In the genomic region with DNA sequence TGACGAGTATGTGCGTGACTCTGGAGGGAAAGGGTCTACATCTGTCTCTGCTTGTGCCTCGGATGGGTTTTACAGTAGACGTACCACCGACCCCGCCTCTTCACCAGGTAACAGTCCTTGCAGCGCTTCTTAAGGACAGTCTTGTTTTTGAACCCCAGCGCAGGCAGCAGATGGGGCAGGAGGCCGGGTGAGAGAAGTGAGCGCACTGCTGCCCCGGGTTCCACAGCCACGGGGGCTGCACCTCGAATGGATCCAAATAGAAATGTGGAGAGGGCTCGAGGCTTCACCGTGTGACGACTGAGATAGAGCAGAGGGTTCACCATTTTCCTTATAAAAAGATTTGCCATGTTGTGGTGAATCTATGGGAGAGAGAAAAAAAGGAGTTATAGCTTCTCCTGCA, we compare ENCODE assay signal across 8 cellular contexts. TPM values are rescaled to one million over a fixed set of nuclear protein-coding genes. Genes with fewer than 3 reads are reported as not detected.
A peak's percentile ranks its signal among the peaks of the same experiment; 100 is the strongest.
DNase-seq lines count a peak whose midpoint lies in the region; ATAC-seq and TF ChIP-seq lines count a peak whose summit lies in the region.
"Not testable (repeated sequence)": the region's sequence is repeated elsewhere in the genome, so short reads cannot be mapped to it uniquely, and the experiment has no call there.

No MANE protein-coding gene starts in this region.

- H3K36me3 Mint-ChIP-seq in T-cell (peaks cover 36% of the 10 kb centered on the region), immature natural killer cell (peaks cover 0 to 15% (median 1%) of the 10 kb centered on the region in 3 donors), neural crest cell (ENCODE audit: low read depth) (peaks cover 13% of the 10 kb centered on the region)
- peaks cover 22% of the 10 kb centered on the region for H3K36me3 Mint-ChIP-seq in activated naive CD8-positive, alpha-beta T cell treated with anti-CD3 and anti-CD28 coated beads, Interleukin-2, amount 10 ng/mL, durations not matched to agents 7 days and 5 days
- not testable (repeated sequence) for H3K36me3 Mint-ChIP-seq in endothelial cell (ENCODE audit: low read depth, unreplicated experiment)

- not testable (repeated sequence) for H3K27me3 Mint-ChIP-seq in T-cell; activated naive CD8-positive, alpha-beta T cell treated with anti-CD3 and anti-CD28 coated beads, Interleukin-2, amount 10 ng/mL, durations not matched to agents 7 days and 5 days; endothelial cell (ENCODE audit: unreplicated experiment); neural crest cell (ENCODE audit: low read depth)
- peaks cover 3 to 15% (median 8%) of the 10 kb centered on the region in 3 donors for H3K27me3 Mint-ChIP-seq in immature natural killer cell (ENCODE audit: low read depth in 3 of 3)

- H3K27ac Mint-ChIP-seq in T-cell (peak overlapping the region; percentile 42 to 73), endothelial cell (ENCODE audit: unreplicated experiment) (peak overlapping the region; percentile 1), immature natural killer cell (peak overlapping the region; percentile 44 to 97 (median 66))
- H3K27ac Mint-ChIP-seq in activated naive CD8-positive, alpha-beta T cell treated with anti-CD3 and anti-CD28 coated beads, Interleukin-2, amount 10 ng/mL, durations not matched to agents 7 days and 5 days = peak overlapping the region; percentile 76
- not testable (repeated sequence) for H3K27ac Mint-ChIP-seq in neural crest cell (ENCODE audit: unreplicated experiment)

- H3K9ac ChIP-seq in HUES48 (ENCODE audit: low read depth, low read length) = peak overlapping the region; percentile 68; the same call in 1 of the 2 replicates

- DNase-seq in BJ (ENCODE audit: low read depth); T-cell; activated naive CD8-positive, alpha-beta T cell treated with anti-CD3 and anti-CD28 coated beads, Interleukin-2, amount 10 ng/mL, durations not matched to agents 7 days and 5 days; endothelial cell (ENCODE audit: low spot score); immature natural killer cell; neural crest cell (ENCODE audit: low read depth, low spot score); stomach: not testable (repeated sequence)

- not testable (repeated sequence) for H3K4me1 ChIP-seq in HUES48 (ENCODE audit: control insufficient read depth, insufficient read depth, low read length)
- peaks cover 18 to 59% (median 46%) of the 10 kb centered on the region in 4 donors for H3K4me1 ChIP-seq in stomach

- TF ChIP-seq CTCF in BJ (IDR thresholded peaks at IDR 0.05; ENCODE audit: insufficient read depth, low read depth, low read length); endothelial cell (IDR thresholded peaks at IDR 0.05; ENCODE audit: unreplicated experiment); neural crest cell (conservative IDR thresholded peaks at IDR 0.05); stomach (IDR thresholded peaks at IDR 0.05): not testable (repeated sequence)

- H3K27ac ChIP-seq in HUES48 (ENCODE audit: low read depth, low read length) = not testable (repeated sequence)
- peak overlapping the region in 3 of 5 donors; percentile 84 to 93 (median 88) for H3K27ac ChIP-seq in stomach

- not testable (repeated sequence) for H3K9me3 ChIP-seq in HUES48 (ENCODE audit: control insufficient read depth, insufficient read depth, low read length); stomach

- H3K4me3 ChIP-seq in BJ (ENCODE audit: low read depth, low read length) (peak overlapping the region; percentile 90), HUES48 (ENCODE audit: low read depth, low read length) (peak overlapping the region; percentile 100), stomach (peak overlapping the region; percentile 72 to 99 (median 88))

- CTCF ChIA-PET in BJ (lab: Yijun Ruan, JAX) = interaction anchor here (0.7 to 1.4 kb wide), 3 partner anchors 30 to 35 kb away, joined by 3 to 5 read pairs (median 3); no protein-coding TSS in a partner anchor
- CTCF ChIA-PET in T-cell (lab: Charles Lee) = not testable (repeated sequence)

- H3K4me1 Mint-ChIP-seq in T-cell (peaks cover 50 to 66% (median 61%) of the 10 kb centered on the region in 3 donors), endothelial cell (ENCODE audit: unreplicated experiment) (peaks cover 12% of the 10 kb centered on the region), immature natural killer cell (peaks cover 45 to 56% of the 10 kb centered on the region in 2 donors), neural crest cell (peaks cover 41% of the 10 kb centered on the region)
- peaks cover 41% of the 10 kb centered on the region for H3K4me1 Mint-ChIP-seq in activated naive CD8-positive, alpha-beta T cell treated with anti-CD3 and anti-CD28 coated beads, Interleukin-2, amount 10 ng/mL, durations not matched to agents 7 days and 5 days

- not testable (repeated sequence) for H3K9me3 Mint-ChIP-seq in T-cell; activated naive CD8-positive, alpha-beta T cell treated with anti-CD3 and anti-CD28 coated beads, Interleukin-2, amount 10 ng/mL, durations not matched to agents 7 days and 5 days; endothelial cell (ENCODE audit: unreplicated experiment); immature natural killer cell; neural crest cell

- peak overlapping the region; percentile 98 to 99 (median 98) for H3K4me3 Mint-ChIP-seq in T-cell
- peak overlapping the region; percentile 89 for H3K4me3 Mint-ChIP-seq in activated naive CD8-positive, alpha-beta T cell treated with anti-CD3 and anti-CD28 coated beads, Interleukin-2, amount 10 ng/mL, durations not matched to agents 7 days and 5 days
- H3K4me3 Mint-ChIP-seq in endothelial cell (ENCODE audit: unreplicated experiment) = peak overlapping the region; percentile 86
- peak overlapping the region; percentile 74 to 100 (median 92) for H3K4me3 Mint-ChIP-seq in immature natural killer cell
- H3K4me3 Mint-ChIP-seq in neural crest cell = peak overlapping the region; percentile 100

- not testable (repeated sequence) for TF ChIP-seq EP300 in stomach (IDR thresholded peaks at IDR 0.05)

- ATAC-seq in T-cell (replicated peaks in 1 of 4); activated naive CD8-positive, alpha-beta T cell treated with anti-CD3 and anti-CD28 coated beads, Interleukin-2, amount 10 ng/mL, durations not matched to agents 7 days and 5 days (ENCODE audit: low read depth): not testable (repeated sequence)

- H3K36me3 ChIP-seq in BJ (ENCODE audit: control insufficient read depth, insufficient read depth, low read length) (peaks cover 18% of the 10 kb centered on the region), HUES48 (ENCODE audit: control insufficient read depth, insufficient read depth, low read length) (peaks cover 43% of the 10 kb centered on the region), stomach (peaks cover 23 to 39% (median 38%) of the 10 kb centered on the region in 4 donors)

- 85 to 91% (median 89%) methylated on average over 16 of the region's 16 CpGs for WGBS in stomach, 5 donors

- not testable (repeated sequence) for H3K27me3 ChIP-seq in BJ (ENCODE audit: control insufficient read depth, insufficient read depth, low read length); HUES48 (ENCODE audit: control insufficient read depth, insufficient read depth, low read length); stomach

- not testable (repeated sequence) for TF ChIP-seq POLR2A in stomach (IDR thresholded peaks at IDR 0.05)

- POLR2A ChIA-PET in BJ (lab: Charles Lee); T-cell (lab: Charles Lee): not testable (repeated sequence)
- POLR2A ChIA-PET in activated naive CD8-positive, alpha-beta T cell treated with anti-CD3 and anti-CD28 coated beads, Interleukin-2, amount 10 ng/mL, durations not matched to agents 7 days and 5 days (lab: Charles Lee) = interaction anchor here (1.1 kb wide), 1 partner anchor 8 kb away, joined by 3 read pairs; no protein-coding TSS in a partner anchor

- intact Hi-C loops in stomach (cut with DNase I; ENCODE audit: low total_unique reads) = not testable (repeated sequence)

RNA-seq across cellular contexts. Expression of gene MRPL36, which starts 1.0 kb away (rescaled TPM):
- 67.9 and 92.3 TPM in 2 replicates for polyA plus RNA-seq in BJ (2011; rRNA removed)
- polyA minus RNA-seq in BJ (2011; rRNA and poly(A)+ RNA removed) = 16.6 and 22.0 TPM in 2 replicates
- total RNA-seq in T-cell = 10 to 100 TPM; 10.6 to 32.5 (median 29.8) TPM
- 10 to 100 TPM; 47.1 to 51.2 TPM for total RNA-seq in activated naive CD8-positive, alpha-beta T cell treated with anti-CD3 and anti-CD28 coated beads, Interleukin-2, amount 10 ng/mL, durations not matched to agents 7 days and 5 days
- 32.5 TPM for total RNA-seq in endothelial cell (ENCODE audit: unreplicated experiment)
- 100 to 1,000 TPM in 1 of 3 donors, 10 to 100 TPM in 2; 86.5 to 142 (median 87.6) TPM for polyA plus RNA-seq in immature natural killer cell
- total RNA-seq in neural crest cell = 50.8 and 53.2 TPM in 2 replicates
- 10 to 100 TPM in 4 of 5 donors, 1 to 10 TPM in 1; 4.9 to 96.9 (median 26.7) TPM for total RNA-seq in stomach
- polyA plus RNA-seq in stomach = 100 to 1,000 TPM in 1 of 3 donors, 10 to 100 TPM in 2; 67.4 to 101 (median 90.0) TPM

RNA-seq across cellular contexts. Expression of gene NDUFS6, which starts 2.6 kb away (rescaled TPM):
- polyA plus RNA-seq in BJ (2011; rRNA removed) = 26.6 and 34.1 TPM in 2 replicates
- 10.2 and 10.4 TPM in 2 replicates for polyA minus RNA-seq in BJ (2011; rRNA and poly(A)+ RNA removed)
- total RNA-seq in T-cell = 10 to 100 TPM; 16.4 to 21.7 (median 18.8) TPM
- 10 to 100 TPM; 24.7 to 27.7 TPM for total RNA-seq in activated naive CD8-positive, alpha-beta T cell treated with anti-CD3 and anti-CD28 coated beads, Interleukin-2, amount 10 ng/mL, durations not matched to agents 7 days and 5 days
- total RNA-seq in endothelial cell (ENCODE audit: unreplicated experiment) = 31.0 TPM
- 10 to 100 TPM; 75.8 to 96.0 (median 89.8) TPM for polyA plus RNA-seq in immature natural killer cell
- total RNA-seq in neural crest cell = 50.2 and 52.3 TPM in 2 replicates
- 10 to 100 TPM in 4 of 5 donors, not detected in 1; 12.8 to 86.0 (median 39.7) TPM for total RNA-seq in stomach
- polyA plus RNA-seq in stomach = 10 to 100 TPM; 92.6 to 95.0 (median 93.3) TPM
